In the genomic region with DNA sequence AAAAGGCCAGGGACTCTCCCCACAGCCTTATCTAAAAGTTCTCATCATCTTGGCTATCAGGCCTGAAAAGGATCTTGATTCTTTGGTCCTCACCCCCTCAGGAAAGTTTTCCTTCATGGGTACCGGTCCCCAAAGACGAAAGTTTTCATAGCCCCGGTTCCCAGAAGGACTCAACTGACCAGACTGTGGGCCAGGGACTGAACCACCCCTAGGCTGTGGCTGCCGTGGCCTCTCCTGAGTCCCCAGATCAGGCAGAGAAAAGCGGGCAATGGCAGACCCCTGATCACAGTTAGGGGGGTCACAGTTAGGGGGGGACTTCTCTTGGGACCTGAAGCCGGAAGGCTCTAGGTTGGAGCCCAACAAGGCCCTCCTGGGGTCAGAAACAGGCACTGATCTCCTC, we compare ENCODE assay signal across 39 cellular contexts. TPM values are rescaled to one million over a fixed set of nuclear protein-coding genes. Genes with fewer than 3 reads are reported as not detected.
"Had no signal": no experiment of that assay in that cellular context is flagged by ENCODE, and none has a peak within 500 bp of the region (broad histone marks: within the 10 kb centered on the region; RNA-seq: fewer than 3 reads in every experiment).

No MANE protein-coding gene starts in this region.

- ATAC-seq: activated CD4-positive, alpha-beta T cell treated with anti-CD3 and anti-CD28 coated beads for 36 hours; activated CD4-positive, CD25-positive, alpha-beta regulatory T cell treated with anti-CD3 and anti-CD28 coated beads, Interleukin-2, amount 50 U/mL, for 24 hours; activated CD8-positive, alpha-beta memory T cell treated with anti-CD3 and anti-CD28 coated beads, Interleukin-2, amount 10 ng/mL, durations not matched to agents 7 days and 5 days; activated CD8-positive, alpha-beta T cell treated with anti-CD3 and anti-CD28 coated beads, Interleukin-2, amount 10 ng/mL, durations not matched to agents 7 days and 5 days; activated naive CD4-positive, alpha-beta T cell treated with anti-CD3 and anti-CD28 coated beads, Interleukin-2, amount 50 U/mL, for 72 hours; activated T-cell treated with anti-CD3 and anti-CD28 coated beads, Interleukin-2, amount 50 U/mL, for 72 hours; activated T-helper 17 cell treated with anti-CD3 and anti-CD28 coated beads, Interleukin-2, amount 50 U/mL, for 72 hours; body of pancreas; T-cell; T-helper 17 cell; WTC11 had no signal

- H3K9me3 Mint-ChIP-seq: activated CD4-positive, alpha-beta memory T cell treated with anti-CD3 and anti-CD28 coated beads, Interleukin-2, amount 10 ng/mL, durations not matched to agents 7 days and 5 days; activated CD4-positive, alpha-beta T cell treated with anti-CD3 and anti-CD28 coated beads, Interleukin-2, amount 10 ng/mL, durations not matched to agents 7 days and 5 days; activated naive CD4-positive, alpha-beta T cell treated with anti-CD3 and anti-CD28 coated beads for 36 hours; activated naive CD4-positive, alpha-beta T cell treated with anti-CD3 and anti-CD28 coated beads, Interleukin-2, amount 50 U/mL, for 72 hours; activated naive CD8-positive, alpha-beta T cell treated with anti-CD3 and anti-CD28 coated beads for 36 hours; activated T-cell treated with anti-CD3 and anti-CD28 coated beads, Interleukin-2, amount 50 U/mL, for 24 hours; activated T-cell treated with anti-CD3 and anti-CD28 coated beads, Interleukin-2, amount 50 U/mL, for 72 hours; activated T-helper 1 cell treated with anti-CD3 and anti-CD28 coated beads, Interleukin-12 subunit alpha, Interleukin-12 subunit beta, Interleukin-2, Interleukin-4 antibody, amounts not matched to agents 30 ng/mL and 10 ng/mL and 1 ng/mL, durations not matched to agents 14 hours and 24 hours and 36 hours; activated T-helper 17 cell treated with anti-CD3 and anti-CD28 coated beads, Interleukin-2, amount 50 U/mL, for 72 hours; WTC11 had no signal

- H3K4me3 Mint-ChIP-seq: activated CD4-positive, alpha-beta memory T cell treated with anti-CD3 and anti-CD28 coated beads, Interleukin-2, amount 10 ng/mL, durations not matched to agents 7 days and 5 days; activated CD4-positive, alpha-beta T cell treated with anti-CD3 and anti-CD28 coated beads for 36 hours; activated CD4-positive, alpha-beta T cell treated with anti-CD3 and anti-CD28 coated beads, Interleukin-2, amount 10 ng/mL, durations not matched to agents 7 days and 5 days; activated CD8-positive, alpha-beta memory T cell treated with anti-CD3 and anti-CD28 coated beads, Interleukin-2, amount 10 ng/mL, durations not matched to agents 7 days and 5 days; activated CD8-positive, alpha-beta T cell treated with anti-CD3 and anti-CD28 coated beads, Interleukin-2, amount 10 ng/mL, durations not matched to agents 7 days and 5 days; activated naive CD4-positive, alpha-beta T cell treated with anti-CD3 and anti-CD28 coated beads for 36 hours; activated naive CD8-positive, alpha-beta T cell treated with anti-CD3 and anti-CD28 coated beads for 36 hours; activated T-cell treated with anti-CD3 and anti-CD28 coated beads, Interleukin-2, amount 50 U/mL, for 24 hours; activated T-cell treated with anti-CD3 and anti-CD28 coated beads, Interleukin-2, amount 50 U/mL, for 72 hours; activated T-helper 1 cell treated with anti-CD3 and anti-CD28 coated beads, Interleukin-12 subunit alpha, Interleukin-12 subunit beta, Interleukin-2, Interleukin-4 antibody, amounts not matched to agents 30 ng/mL and 10 ng/mL and 1 ng/mL, durations not matched to agents 14 hours and 24 hours and 36 hours; activated T-helper 17 cell treated with anti-CD3 and anti-CD28 coated beads, Interleukin-2, amount 50 U/mL, for 72 hours; T-cell; T-helper 17 cell had no signal

- H3K27me3 ChIP-seq: adrenal gland, ascending aorta had no signal

- H3K4me3 ChIP-seq: adrenal gland, ascending aorta, body of pancreas, breast epithelium had no signal

- H3K36me3 ChIP-seq: adrenal gland, ascending aorta, brain microvascular endothelial cell, breast epithelium had no signal

- H3K27ac ChIP-seq: adrenal gland, ascending aorta, body of pancreas, brain microvascular endothelial cell, breast epithelium, WERI-Rb-1 had no signal

- H3K4me1 Mint-ChIP-seq: activated CD4-positive, alpha-beta T cell treated with anti-CD3 and anti-CD28 coated beads, Interleukin-2, amount 10 ng/mL, durations not matched to agents 7 days and 5 days had no signal

- H3K9me3 ChIP-seq: adrenal gland, ascending aorta, body of pancreas, breast epithelium had no signal

- H3K4me1 ChIP-seq: breast epithelium had no signal

- H3K27ac Mint-ChIP-seq: activated CD4-positive, alpha-beta memory T cell treated with anti-CD3 and anti-CD28 coated beads, Interleukin-2, amount 10 ng/mL, durations not matched to agents 7 days and 5 days; activated CD4-positive, alpha-beta T cell treated with anti-CD3 and anti-CD28 coated beads for 36 hours; activated CD4-positive, alpha-beta T cell treated with anti-CD3 and anti-CD28 coated beads, Interleukin-2, amount 10 ng/mL, durations not matched to agents 7 days and 5 days; activated CD8-positive, alpha-beta memory T cell treated with anti-CD3 and anti-CD28 coated beads, Interleukin-2, amount 10 ng/mL, durations not matched to agents 7 days and 5 days; activated CD8-positive, alpha-beta T cell treated with anti-CD3 and anti-CD28 coated beads, Interleukin-2, amount 10 ng/mL, durations not matched to agents 7 days and 5 days; activated naive CD4-positive, alpha-beta T cell treated with anti-CD3 and anti-CD28 coated beads for 36 hours; activated naive CD4-positive, alpha-beta T cell treated with anti-CD3 and anti-CD28 coated beads, Interleukin-2, amount 50 U/mL, for 72 hours; activated naive CD8-positive, alpha-beta T cell treated with anti-CD3 and anti-CD28 coated beads for 36 hours; activated T-cell treated with anti-CD3 and anti-CD28 coated beads, Interleukin-2, amount 50 U/mL, for 24 hours; activated T-cell treated with anti-CD3 and anti-CD28 coated beads, Interleukin-2, amount 50 U/mL, for 72 hours; activated T-helper 1 cell treated with anti-CD3 and anti-CD28 coated beads, Interleukin-12 subunit alpha, Interleukin-12 subunit beta, Interleukin-2, Interleukin-4 antibody, amounts not matched to agents 30 ng/mL and 10 ng/mL and 1 ng/mL, durations not matched to agents 14 hours and 24 hours and 36 hours; activated T-helper 17 cell treated with anti-CD3 and anti-CD28 coated beads, Interleukin-2, amount 50 U/mL, for 72 hours; T-helper 17 cell; WTC11 had no signal

- H3K36me3 Mint-ChIP-seq: activated CD8-positive, alpha-beta memory T cell treated with anti-CD3 and anti-CD28 coated beads, Interleukin-2, amount 10 ng/mL, durations not matched to agents 7 days and 5 days; activated naive CD4-positive, alpha-beta T cell treated with anti-CD3 and anti-CD28 coated beads, Interleukin-2, amount 50 U/mL, for 72 hours; activated naive CD8-positive, alpha-beta T cell treated with anti-CD3 and anti-CD28 coated beads for 36 hours; WTC11 had no signal

- DNase-seq: activated CD4-positive, alpha-beta memory T cell treated with anti-CD3 and anti-CD28 coated beads, Interleukin-2, amount 10 ng/mL, durations not matched to agents 7 days and 5 days; activated CD4-positive, alpha-beta T cell treated with anti-CD3 and anti-CD28 coated beads for 1 hour; activated CD4-positive, alpha-beta T cell treated with anti-CD3 and anti-CD28 coated beads for 36 hours; activated CD4-positive, alpha-beta T cell treated with anti-CD3 and anti-CD28 coated beads for 48 hours; activated CD4-positive, alpha-beta T cell treated with anti-CD3 and anti-CD28 coated beads, Interleukin-2, amount 10 ng/mL, durations not matched to agents 7 days and 5 days; activated CD4-positive, alpha-beta T cell treated with anti-CD3 and anti-CD28 coated beads, Interleukin-2, amount 50 U/mL, for 48 hours; activated CD4-positive, CD25-positive, alpha-beta regulatory T cell; activated CD8-positive, alpha-beta memory T cell treated with anti-CD3 and anti-CD28 coated beads for 24 hours; activated CD8-positive, alpha-beta memory T cell treated with anti-CD3 and anti-CD28 coated beads, Interleukin-2, amount 10 ng/mL, durations not matched to agents 7 days and 5 days; activated CD8-positive, alpha-beta memory T cell treated with anti-CD3 and anti-CD28 coated beads, Interleukin-2, amount 50 U/mL, for 48 hours; activated CD8-positive, alpha-beta T cell treated with anti-CD3 and anti-CD28 coated beads, Interleukin-2, amount 10 ng/mL, durations not matched to agents 7 days and 5 days; activated effector memory CD4-positive, alpha-beta T cell treated with anti-CD3 and anti-CD28 coated beads, Interleukin-2, amount 50 U/mL, for 16 hours; activated gamma-delta T cell treated with Interleukin-2 at 50 U/mL for 16 hours; activated naive CD4-positive, alpha-beta T cell; activated naive CD4-positive, alpha-beta T cell treated with anti-CD3 and anti-CD28 coated beads for 36 hours; activated naive CD4-positive, alpha-beta T cell treated with anti-CD3 and anti-CD28 coated beads, Interleukin-2, amount 50 U/mL, for 16 hours; activated naive CD8-positive, alpha-beta T cell treated with anti-CD3 and anti-CD28 coated beads for 36 hours; activated T-cell treated with anti-CD3 and anti-CD28 coated beads, Interleukin-2, amount 50 U/mL, for 24 hours; activated T-cell treated with anti-CD3 and anti-CD28 coated beads, Interleukin-2, amount 50 U/mL, for 72 hours; adrenal gland; amygdala; anterior cingulate cortex; body of pancreas; central memory CD4-positive, alpha-beta T cell; T-cell; T-helper 17 cell; T1000; WERI-Rb-1 had no signal

RNA-seq across cellular contexts. Expression of gene LHFPL4, which starts 54.8 kb away (rescaled TPM):
- total RNA-seq: activated CD4-positive, alpha-beta T cell treated with anti-CD3 and anti-CD28 coated beads for 36 hours; activated CD4-positive, alpha-beta T cell treated with anti-CD3 and anti-CD28 coated beads, Interleukin-2, amount 10 ng/mL, durations not matched to agents 7 days and 5 days; activated CD8-positive, alpha-beta memory T cell treated with anti-CD3 and anti-CD28 coated beads, Interleukin-2, amount 10 ng/mL, durations not matched to agents 7 days and 5 days; activated CD8-positive, alpha-beta T cell treated with anti-CD3 and anti-CD28 coated beads, Interleukin-2, amount 10 ng/mL, durations not matched to agents 7 days and 5 days; activated naive CD4-positive, alpha-beta T cell treated with anti-CD3 and anti-CD28 coated beads for 36 hours; activated naive CD4-positive, alpha-beta T cell treated with anti-CD3 and anti-CD28 coated beads, Interleukin-2, amount 50 U/mL, for 72 hours; activated naive CD8-positive, alpha-beta T cell treated with anti-CD3 and anti-CD28 coated beads for 36 hours; activated T-cell treated with anti-CD3 and anti-CD28 coated beads, Interleukin-2, amount 50 U/mL, for 72 hours; activated T-helper 1 cell treated with anti-CD3 and anti-CD28 coated beads, Interleukin-12 subunit alpha, Interleukin-12 subunit beta, Interleukin-2, Interleukin-4 antibody, amounts not matched to agents 30 ng/mL and 10 ng/mL and 1 ng/mL, durations not matched to agents 14 hours and 24 hours and 36 hours; activated T-helper 17 cell treated with anti-CD3 and anti-CD28 coated beads, Interleukin-2, amount 50 U/mL, for 72 hours; ascending aorta; breast epithelium; cardiac septum; T-cell; T-helper 1 cell treated with Interleukin-12 subunit alpha and Interleukin-12 subunit beta and Interleukin-4 antibody, amounts not matched to agents 30 ng/mL and 1 ng/mL, for 36 hours; T-helper 17 cell; T-helper 2 cell treated with Interferon-gamma antibody and Interleukin-4, amounts not matched to agents 100 ng/mL and 5 ng/mL, for 36 hours had no signal
